In the genomic region with DNA sequence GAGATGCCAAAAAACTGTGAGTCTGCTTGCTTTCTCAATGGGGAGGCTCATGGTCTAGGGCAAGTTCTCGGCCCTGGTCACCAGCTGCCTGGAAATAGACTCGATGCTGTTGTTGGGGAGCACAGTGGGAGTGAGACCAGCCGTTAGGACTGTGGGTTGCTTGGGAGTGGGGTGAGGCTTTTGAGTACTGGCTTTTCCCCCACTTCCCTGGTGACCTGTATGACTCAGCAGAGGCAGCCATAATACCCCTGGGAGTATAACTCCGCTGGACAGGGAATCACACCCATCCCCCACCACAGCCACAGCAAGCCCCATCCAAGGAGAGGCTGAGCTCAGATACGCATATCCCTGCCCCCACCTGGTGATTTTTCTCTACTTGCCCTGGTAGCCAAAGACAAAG, we compare ENCODE assay signal across 18 cellular contexts. TPM values are rescaled to one million over a fixed set of nuclear protein-coding genes. Genes with fewer than 3 reads are reported as not detected.
DNase-seq lines count a peak whose midpoint lies in the region; ATAC-seq and TF ChIP-seq lines count a peak whose summit lies in the region.
"Had no signal": no experiment of that assay in that cellular context is flagged by ENCODE, and none has a peak within 500 bp of the region (broad histone marks: within the 10 kb centered on the region; RNA-seq: fewer than 3 reads in every experiment).

No MANE protein-coding gene starts in this region.

- 92 to 95% methylated on average over 2 to 5 of the region's 5 CpGs for WGBS in endodermal cell (ENCODE audit: insufficient coverage in 1 of 2, insufficient read length in 1 of 2), 2 experiments
- no CpG with 5 or more reads among the region's 5 CpGs for WGBS in trophoblast cell (ENCODE audit: extremely low coverage, insufficient coverage, insufficient read length)

- H3K36me3 Mint-ChIP-seq in endodermal cell (ENCODE audit: low read depth), result no peaks in the 10 kb centered on the region
- H3K36me3 Mint-ChIP-seq in type B pancreatic cell, result no peaks in the 10 kb centered on the region
- H3K36me3 Mint-ChIP-seq: CD4-positive, CD25-positive, alpha-beta regulatory T cell had no signal

- H3K23ac ChIP-seq in trophoblast cell (ENCODE audit: low read length), result no peak overlapping the region

- H3K4me2 ChIP-seq in trophoblast cell (ENCODE audit: low read length), result no peak overlapping the region

- H3K4me1 Mint-ChIP-seq in endodermal cell, result no peaks in the 10 kb centered on the region
- no peaks in the 10 kb centered on the region for H3K4me1 Mint-ChIP-seq in type B pancreatic cell (ENCODE audit: unreplicated experiment)
- H3K4me1 Mint-ChIP-seq: CD4-positive, CD25-positive, alpha-beta regulatory T cell had no signal

- no peak overlapping the region for H3K18ac ChIP-seq in trophoblast cell (ENCODE audit: low read length)

- H3K27me3 ChIP-seq in WERI-Rb-1 (ENCODE audit: insufficient read depth, low read depth, severe bottlenecking) (no peaks in the 10 kb centered on the region), endodermal cell (ENCODE audit: control insufficient read depth, insufficient read depth, low read length, poor library complexity, severe bottlenecking) (no peaks in the 10 kb centered on the region), trophoblast cell (ENCODE audit: insufficient read depth, low read length) (no peaks in the 10 kb centered on the region)

- H4K12ac ChIP-seq in trophoblast cell (ENCODE audit: low read depth, low read length), result no peak overlapping the region

- no peak overlapping the region for H3K4me3 Mint-ChIP-seq in endodermal cell
- no peak overlapping the region for H3K4me3 Mint-ChIP-seq in type B pancreatic cell
- H3K4me3 Mint-ChIP-seq: B cell had no signal

- H3K79me1 ChIP-seq in trophoblast cell (ENCODE audit: low read length), result peaks cover 3% of the 10 kb centered on the region

- DNase-seq in Daoy (ENCODE audit: low read depth) (peak; percentile 61), M059J (ENCODE audit: low read depth) (peak; percentile 32), WERI-Rb-1 (peak; percentile 21), endodermal cell (peak; percentile 57), Right ventricle myocardium superior (no peak), trophoblast cell (no peak), COR-L47 (lab: John Stamatoyannopoulos, UW) (no peak), type B pancreatic cell (ENCODE audit: extremely low spot score, unreplicated experiment) (no peak)
- DNase-seq: Calu3; CD4-positive, CD25-positive, alpha-beta regulatory T cell; KG1; NCI-H1105; NCI-H2081; NCI-H446 treated with DMSO at 0.1 percent for 48 hours; OCI-M1; SHP77 treated with DMSO at 0.1 percent for 48 hours had no signal

- H3K4me1 ChIP-seq in endodermal cell (ENCODE audit: control insufficient read depth, insufficient read depth, low read length) (no peaks in the 10 kb centered on the region), trophoblast cell (ENCODE audit: control insufficient read depth in 1 of 2, insufficient read depth in 2 of 2, low read length in 2 of 2) (peaks cover 4 to 5% of the 10 kb centered on the region in 2 experiments)

- H3K9me3 ChIP-seq in WERI-Rb-1 (ENCODE audit: severe bottlenecking) (no peaks in the 10 kb centered on the region), endodermal cell (ENCODE audit: control insufficient read depth, low read length) (no peaks in the 10 kb centered on the region), trophoblast cell (ENCODE audit: insufficient read depth, low read depth, low read length) (no peaks in the 10 kb centered on the region)

- H4K91ac ChIP-seq in trophoblast cell (ENCODE audit: low read depth, low read length), result no peak overlapping the region

- no peak overlapping the region for H2BK120ac ChIP-seq in trophoblast cell (ENCODE audit: insufficient read depth, low read length, poor library complexity)

- H3K9me3 Mint-ChIP-seq in endodermal cell (peaks cover 10% of the 10 kb centered on the region), type B pancreatic cell (no peaks in the 10 kb centered on the region)

- H4K8ac ChIP-seq in trophoblast cell (ENCODE audit: low read depth, low read length), result no peak overlapping the region

- H3K36me3 ChIP-seq in WERI-Rb-1 (no peaks in the 10 kb centered on the region), endodermal cell (ENCODE audit: control insufficient read depth, insufficient read depth, low read length) (no peaks in the 10 kb centered on the region), trophoblast cell (ENCODE audit: control insufficient read depth in 1 of 2, insufficient read depth in 2 of 2, low read length in 2 of 2) (no peaks in the 10 kb centered on the region)

- H2AK5ac ChIP-seq in trophoblast cell (ENCODE audit: low read length), result no peak overlapping the region

- no peak overlapping the region for H2AFZ ChIP-seq in trophoblast cell (ENCODE audit: insufficient read depth, low read length, poor library complexity)

- TF ChIP-seq CTCF in WERI-Rb-1 (IDR thresholded peaks at IDR 0.05; ENCODE audit: low read depth, low read length), result no peak
- no peak for TF ChIP-seq CTCF in endodermal cell (conservative IDR thresholded peaks at IDR 0.05)
- no peak for TF ChIP-seq CTCF in type B pancreatic cell (conservative IDR thresholded peaks at IDR 0.05)

- no peak for ATAC-seq in Right ventricle myocardium superior (ENCODE audit: poor library complexity)
- ATAC-seq: HepG2 had no signal

- no peaks in the 10 kb centered on the region for H3K79me2 ChIP-seq in trophoblast cell (ENCODE audit: control insufficient read depth, insufficient read depth, low read length, poor library complexity)

- H3K4me3 ChIP-seq in WERI-Rb-1 (ENCODE audit: low read depth, low read length), result no peak overlapping the region
- H3K4me3 ChIP-seq in endodermal cell (ENCODE audit: low read length), result no peak overlapping the region
- no peak overlapping the region for H3K4me3 ChIP-seq in trophoblast cell (ENCODE audit: low read depth, low read length)

- no peak overlapping the region for H2BK5ac ChIP-seq in trophoblast cell (ENCODE audit: low read depth, low read length, poor library complexity)

- intact Hi-C loops in Right ventricle myocardium superior (cut with DNase I), result no loop called here

- H3K27ac ChIP-seq in WERI-Rb-1 (no peak overlapping the region), endodermal cell (ENCODE audit: low read depth, low read length) (no peak overlapping the region), trophoblast cell (ENCODE audit: low read depth, low read length) (no peak overlapping the region)

- H3K27ac Mint-ChIP-seq in endodermal cell, result no peak overlapping the region
- no peak overlapping the region for H3K27ac Mint-ChIP-seq in type B pancreatic cell
- H3K27ac Mint-ChIP-seq: B cell; CD4-positive, CD25-positive, alpha-beta regulatory T cell had no signal

- H2BK12ac ChIP-seq in trophoblast cell (ENCODE audit: low read length), result no peak overlapping the region

- H3K14ac ChIP-seq in trophoblast cell (ENCODE audit: low read length), result no peak overlapping the region

- no peak overlapping the region for H3K9ac ChIP-seq in endodermal cell (ENCODE audit: extremely low read depth, low read length, poor library complexity, severe bottlenecking)
- no peak overlapping the region for H3K9ac ChIP-seq in trophoblast cell (ENCODE audit: low read length)

- no peak overlapping the region for H3K4ac ChIP-seq in trophoblast cell (ENCODE audit: low read depth, low read length)

- H3K27me3 Mint-ChIP-seq in endodermal cell (ENCODE audit: insufficient read depth), result no peaks in the 10 kb centered on the region
- no peaks in the 10 kb centered on the region for H3K27me3 Mint-ChIP-seq in type B pancreatic cell

RNA-seq across cellular contexts. Expression of gene OGFRL1, which starts 48.9 kb away (rescaled TPM):
- 3.7 TPM in 2 replicates for total RNA-seq in Daoy (2014; rRNA removed; shearing (Covaris generic))
- total RNA-seq in M059J (2014; rRNA removed; shearing (Covaris generic)), result 21.0 and 27.6 TPM in 2 replicates
- total RNA-seq in endodermal cell (1 to 10 TPM; 9.1 to 9.4 TPM), Right ventricle myocardium superior (7.7 TPM), type B pancreatic cell (ENCODE audit: low replicate concordance) (3.5 and 6.0 TPM in 2 replicates)
- polyA plus RNA-seq in endodermal cell (2013, experiment 1 of 2), result 6.9 TPM
- 6.5 TPM for polyA plus RNA-seq in endodermal cell (2013, experiment 2 of 2)
- 8.9 TPM in 2 replicates for polyA plus RNA-seq in trophoblast cell (2013)

Comparison
In these comparisons a context has a peak if more than half of its experiments do, and no peak if none do; other contexts are left out.
1. DNase-seq: peak in Daoy (single experiment), M059J (single experiment), WERI-Rb-1 (single experiment) and endodermal cell (single experiment); none in Right ventricle myocardium superior (single experiment), trophoblast cell (0 of 2), COR-L47 (single experiment) and type B pancreatic cell (single experiment).